ENCODE assay signal across 21 cellular contexts in the genomic region with DNA sequence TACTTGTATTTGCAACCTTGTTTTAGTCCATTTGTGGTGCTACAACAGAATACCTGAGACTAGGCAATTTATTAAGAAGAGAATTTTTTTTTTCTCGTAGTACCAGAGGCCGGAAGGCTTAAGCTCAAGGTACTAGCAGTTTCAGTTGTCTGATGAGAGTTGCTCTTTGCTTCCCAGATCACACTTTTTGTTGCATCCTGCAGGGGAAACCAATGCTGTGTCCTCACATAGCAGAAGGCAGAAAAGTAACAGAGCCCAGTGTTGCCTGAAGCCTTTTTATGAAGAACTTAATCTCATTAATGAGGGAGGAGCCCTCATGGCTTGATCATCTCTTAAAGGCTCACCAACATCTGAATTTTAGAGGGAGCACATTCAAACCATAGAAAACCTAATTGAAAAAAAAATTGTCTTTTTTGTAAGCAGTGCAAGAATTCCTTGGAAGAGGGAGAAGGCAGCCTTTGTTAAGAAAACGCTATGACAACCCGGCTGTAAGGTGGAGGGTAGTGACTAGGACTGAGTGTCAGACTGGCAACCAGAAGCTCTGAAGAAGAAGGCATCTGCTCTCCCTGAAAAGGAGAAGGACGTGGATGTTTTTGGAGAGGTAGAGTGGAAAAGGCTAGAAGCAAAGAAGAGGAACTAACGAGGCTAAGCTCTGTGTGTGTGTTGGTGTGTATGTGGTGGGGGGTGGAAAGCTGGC.
DNase-seq lines count a peak whose midpoint lies in the region; ATAC-seq lines count a peak whose summit lies in the region.
"Had no signal": no experiment of that assay in that cellular context is flagged by ENCODE, and none has a peak within 500 bp of the region (broad histone marks: within the 10 kb centered on the region; RNA-seq: fewer than 3 reads in every experiment).

No MANE protein-coding gene starts in this region.

- DNase-seq in DMS114 treated with DMSO at 0.1 percent for 48 hours (lab: John Stamatoyannopoulos, UW; ENCODE audit: unreplicated experiment) = peak; percentile 63
- DNase-seq in Kasumi-1 (lab: John Stamatoyannopoulos, UW) = peak; percentile 42 to 54
- no peak for DNase-seq in SK-N-MC (ENCODE audit: low read depth, low spot score)
- no peak for DNase-seq in mesenchymal stem cell
- DNase-seq in NCI-H1417 (lab: John Stamatoyannopoulos, UW) = no peak
- DNase-seq in activated T-cell treated with anti-CD3 and anti-CD28 coated beads, Interleukin-2, amount 50 U/mL, for 48 hours = no peak
- DNase-seq in DMS79 (lab: John Stamatoyannopoulos, UW) = no peak
- DNase-seq: Calu3; CD8-positive, alpha-beta T cell; DMS53; GM23248; NCI-H1092 treated with DMSO at 0.1 percent for 48 hours; NCI-H2081; NCI-H446 treated with DMSO at 0.1 percent for 48 hours; NCI-H748 treated with DMSO at 0.1 percent for 48 hours; PC-9 had no signal

- no peak overlapping the region for H4K8ac ChIP-seq in mesenchymal stem cell (ENCODE audit: low read length)

- H3K27ac ChIP-seq in SK-N-MC (no peak overlapping the region), mesenchymal stem cell (ENCODE audit: low read length, poor library complexity, severe bottlenecking) (no peak overlapping the region)
- H3K27ac ChIP-seq: A549, BLaER1, GM23248, HL-60, KMS-11, PC-9 had no signal

- H2AK5ac ChIP-seq in mesenchymal stem cell (ENCODE audit: low read length, severe bottlenecking) = peak overlapping the region; percentile 3

- H4K91ac ChIP-seq in mesenchymal stem cell (ENCODE audit: low read length) = no peak overlapping the region

- H3K4me2 ChIP-seq in mesenchymal stem cell (ENCODE audit: low read length, poor library complexity, severe bottlenecking) = no peak overlapping the region
- H3K4me2 ChIP-seq: A549, BLaER1, KMS-11, PC-9 had no signal

- peaks cover 2% of the 10 kb centered on the region for H3K4me1 ChIP-seq in mesenchymal stem cell (ENCODE audit: control insufficient read depth, insufficient read depth, low read depth, low read length)
- H3K4me1 ChIP-seq: A549, BLaER1 had no signal

- H3K36me3 ChIP-seq in SK-N-MC (ENCODE audit: insufficient read depth, low read length) (no peaks in the 10 kb centered on the region), mesenchymal stem cell (ENCODE audit: control insufficient read depth in 1 of 2, insufficient read depth in 2 of 2, low read depth in 1 of 2, low read length in 2 of 2) (no peaks in the 10 kb centered on the region)
- H3K36me3 ChIP-seq: BLaER1 had no signal

- H3K4ac ChIP-seq in mesenchymal stem cell (ENCODE audit: low read depth in 1 of 2, low read length in 2 of 2) = no peak overlapping the region

- no peaks in the 10 kb centered on the region for H3K9me3 ChIP-seq in SK-N-MC (ENCODE audit: low read depth, low read length)
- no peaks in the 10 kb centered on the region for H3K9me3 ChIP-seq in mesenchymal stem cell (ENCODE audit: control insufficient read depth, low read length)
- H3K9me3 ChIP-seq: A549, BLaER1 had no signal

- no peaks in the 10 kb centered on the region for H3K27me3 ChIP-seq in mesenchymal stem cell (ENCODE audit: control insufficient read depth in 1 of 2, insufficient read depth in 1 of 2, low read length in 2 of 2)
- H3K27me3 ChIP-seq: BLaER1 had no signal

- ATAC-seq in HG02938 (IDR thresholded peaks at IDR 0.05; ENCODE audit: unreplicated experiment) = no peak
- ATAC-seq: A549; CD8-positive, alpha-beta T cell had no signal

- no peak overlapping the region for H2BK120ac ChIP-seq in mesenchymal stem cell (ENCODE audit: low read depth, low read length)

- H3K23ac ChIP-seq in mesenchymal stem cell (ENCODE audit: low read length in 2 of 2) = no peak overlapping the region

- no peak overlapping the region for H3K14ac ChIP-seq in mesenchymal stem cell (ENCODE audit: low read length in 2 of 2)

- H2BK15ac ChIP-seq in mesenchymal stem cell (ENCODE audit: low read depth, poor library complexity, severe bottlenecking) = no peak overlapping the region

- H2AFZ ChIP-seq in mesenchymal stem cell (ENCODE audit: low read depth, low read length) = no peak overlapping the region
- H2AFZ ChIP-seq: GM23248, PC-9 had no signal

- H3K9ac ChIP-seq in SK-N-MC (ENCODE audit: insufficient read length) (no peak overlapping the region), mesenchymal stem cell (ENCODE audit: low read length) (no peak overlapping the region)
- H3K9ac ChIP-seq: BLaER1, GM23248, KMS-11 had no signal

- H2BK5ac ChIP-seq in mesenchymal stem cell (ENCODE audit: low read depth, low read length, poor library complexity, severe bottlenecking) = no peak overlapping the region

- H3K18ac ChIP-seq in mesenchymal stem cell (ENCODE audit: low read depth in 1 of 2, low read length in 2 of 2) = no peak overlapping the region

- no peaks in the 10 kb centered on the region for H3K79me1 ChIP-seq in mesenchymal stem cell (replicated peaks; ENCODE audit: low read length, poor library complexity, severe bottlenecking)

- H3K4me3 ChIP-seq in SK-N-MC = 0 out of 2 replicates have a peak overlapping the region, but pooled peaks have one; percentile 21
- no peak overlapping the region for H3K4me3 ChIP-seq in mesenchymal stem cell (ENCODE audit: insufficient read depth in 1 of 2, low read depth in 1 of 2, low read length in 2 of 2)
- H3K4me3 ChIP-seq: A549, BLaER1, GM23248, PC-9 had no signal

- no peak overlapping the region for H2BK12ac ChIP-seq in mesenchymal stem cell (ENCODE audit: low read length in 2 of 2)

- 83% methylated on average over 6 of the region's 6 CpGs for WGBS in mesenchymal stem cell

Comparison
In these comparisons a context has a peak if more than half of its experiments do, and no peak if none do; other contexts are left out.
1. DNase-seq: peak in DMS114 treated with DMSO at 0.1 percent for 48 hours (single experiment) and Kasumi-1 (2 of 2); none in SK-N-MC (single experiment), mesenchymal stem cell (single experiment), NCI-H1417 (0 of 3), activated T-cell treated with anti-CD3 and anti-CD28 coated beads, Interleukin-2, amount 50 U/mL, for 48 hours (0 of 2) and DMS79 (single experiment).